Comparison of ENCODE assay signal across 24 cellular contexts in genomic region chr2:165237056-165237455, GRCh38. TPM values are rescaled to one million over a fixed set of nuclear protein-coding genes. Genes with fewer than 3 reads are reported as not detected.
"Had no signal": no experiment of that assay in that cellular context is flagged by ENCODE, and none has a peak within 500 bp of the region (broad histone marks: within the 10 kb centered on the region; RNA-seq: fewer than 3 reads in every experiment).

No MANE protein-coding gene starts in this region.

- H3K9me3 ChIP-seq: colonic mucosa, esophagus muscularis mucosa, esophagus squamous epithelium, gastrocnemius medialis, gastroesophageal sphincter, heart left ventricle, heart right ventricle had no signal

- H3K27me3 ChIP-seq: colonic mucosa, dorsolateral prefrontal cortex, esophagus muscularis mucosa, esophagus squamous epithelium, foreskin keratinocyte, gastrocnemius medialis, gastroesophageal sphincter had no signal

- H3K36me3 ChIP-seq: colonic mucosa, esophagus muscularis mucosa, esophagus squamous epithelium, gastrocnemius medialis, gastroesophageal sphincter, heart left ventricle, heart right ventricle had no signal

- H3K4me1 ChIP-seq: colonic mucosa, esophagus muscularis mucosa, esophagus squamous epithelium, foreskin keratinocyte, gastrocnemius medialis, gastroesophageal sphincter, heart left ventricle, heart right ventricle had no signal

- H3K27ac ChIP-seq: colonic mucosa, coronary artery, dorsolateral prefrontal cortex, epithelial cell of prostate, esophagus muscularis mucosa, esophagus squamous epithelium, foreskin keratinocyte, gastrocnemius medialis, gastroesophageal sphincter, heart left ventricle, heart right ventricle had no signal

- DNase-seq: colonic mucosa; cortex of kidney; dermis blood vessel endothelial cell; dorsolateral prefrontal cortex; effector CD4-positive, alpha-beta T cell; effector CD8-positive, alpha-beta T cell; effector memory CD4-positive, alpha-beta T cell; effector memory CD8-positive, alpha-beta T cell; endodermal cell; erythroblast; esophagus squamous epithelium; foreskin fibroblast; foreskin keratinocyte; foreskin melanocyte; gastrocnemius medialis; glutamatergic neuron; head of caudate nucleus; heart left ventricle; heart right ventricle had no signal

- H3K4me3 ChIP-seq: colonic mucosa, coronary artery, dorsolateral prefrontal cortex, esophagus muscularis mucosa, esophagus squamous epithelium, gastrocnemius medialis, gastroesophageal sphincter, heart left ventricle, heart right ventricle had no signal

RNA-seq across cellular contexts. Expression of gene SCN2A, which starts 2.2 kb away (rescaled TPM):
- polyA plus RNA-seq: endothelial cell of umbilical vein had no signal

RNA-seq across cellular contexts. Expression of gene SCN3A, which starts 33.2 kb away (rescaled TPM):
- polyA plus RNA-seq: endothelial cell of umbilical vein, foreskin keratinocyte had no signal
